In genomic region chr4:152535903-152536544, GRCh38 we compare ENCODE assay signal across 8 cellular contexts. TPM values are rescaled to one million over a fixed set of nuclear protein-coding genes. Genes with fewer than 3 reads are reported as not detected.
DNase-seq lines count a peak whose midpoint lies in the region; ATAC-seq and TF ChIP-seq lines count a peak whose summit lies in the region.

FBXW7 (minus strand) TSS chr4:152536092; CDS start chr4:152411803, 124,289 bp downstream.

- no peak for TF ChIP-seq EP300 in Ishikawa (IDR thresholded peaks at IDR 0.05; ENCODE audit: borderline replicate concordance)

- H3K4me2 ChIP-seq in PC-3 (ENCODE audit: low read length) = peak within 1 kb of the TSS; percentile 92

- peak within 1 kb of the TSS; percentile 90 for H3K27ac ChIP-seq in PC-3 (ENCODE audit: low read length)
- peak within 1 kb of the TSS; percentile 97 to 99 for H3K27ac ChIP-seq in mucosa of rectum (ENCODE audit: low read depth in 2 of 2, low read length in 2 of 2)

- H3K4me1 ChIP-seq in PC-3 (ENCODE audit: insufficient read depth, low read length) (peaks cover 28% of the 10 kb centered on the region), mucosa of rectum (ENCODE audit: control insufficient read depth in 2 of 2, insufficient read depth in 2 of 2, low read length in 2 of 2) (peaks cover 13 to 19% of the 10 kb centered on the region in 2 donors)

- BruUV-seq in PC-3 (replicated peaks; lab: Mats Ljungman, UMichigan) = no TSS peak

- TF ChIP-seq CTCF in PC-3 (conservative IDR thresholded peaks at IDR 0.05; ENCODE audit: low read depth, low read length) (no peak), epithelial cell of proximal tubule (conservative IDR thresholded peaks at IDR 0.05; ENCODE audit: low read depth, low read length) (no peak)

- H3K36me3 ChIP-seq in PC-3 (ENCODE audit: low read depth, low read length) (peaks cover 9% of the 10 kb centered on the region), mucosa of rectum (ENCODE audit: control insufficient read depth in 2 of 2, insufficient read depth in 2 of 2, low read length in 2 of 2) (peaks cover 6 to 9% of the 10 kb centered on the region in 2 donors)

- no peaks in the 10 kb centered on the region for H3K9me2 ChIP-seq in PC-3 (replicated peaks; ENCODE audit: low read length)

- peak within 1 kb of the TSS; percentile 96 for H3K9ac ChIP-seq in PC-3 (ENCODE audit: low read length)
- H3K9ac ChIP-seq in mucosa of rectum (ENCODE audit: low read depth in 1 of 2, low read length in 2 of 2) = peak within 1 kb of the TSS; percentile 86 to 98

- CTCF ChIA-PET in PC-3 (lab: Charles Lee) = interaction anchor here (0.6 kb wide), 1 partner anchor 9 kb away, joined by 7 read pairs; no protein-coding TSS in a partner anchor

- POLR2A ChIA-PET in PC-3 (lab: Charles Lee; ENCODE audit: unreplicated experiment) = interaction anchor here (0.5 kb wide), 1 partner anchor 20 kb away, joined by 3 read pairs; no protein-coding TSS in a partner anchor

- H4K20me1 ChIP-seq in PC-3 (ENCODE audit: low read length) = peaks cover 25% of the 10 kb centered on the region

- TF ChIP-seq RAD21 in Ishikawa (IDR thresholded peaks at IDR 0.05; ENCODE audit: low read depth) = no peak; the same call in 1 of the 2 replicates

- ATAC-seq in GM21576 (IDR thresholded peaks at IDR 0.05; ENCODE audit: unreplicated experiment) (peak; percentile 81), PC-3 (peak; percentile 88)

- H2AFZ ChIP-seq in PC-3 (ENCODE audit: low read length) = peak within 1 kb of the TSS; percentile 98

- H3K9me3 ChIP-seq in PC-3 (ENCODE audit: low read length) (no peaks in the 10 kb centered on the region), mucosa of rectum (ENCODE audit: control insufficient read depth in 2 of 2, low read length in 2 of 2) (no peaks in the 10 kb centered on the region)

- H3K27me3 ChIP-seq in PC-3 (ENCODE audit: low read length) (no peaks in the 10 kb centered on the region), mucosa of rectum (ENCODE audit: control insufficient read depth in 2 of 2, insufficient read depth in 2 of 2, low read length in 2 of 2) (no peaks in the 10 kb centered on the region)

- H3K79me2 ChIP-seq in PC-3 (ENCODE audit: low read length) = peaks cover 83% of the 10 kb centered on the region

- no peaks in the 10 kb centered on the region for H3F3A ChIP-seq in PC-3 (ENCODE audit: low read length, unreplicated experiment)

- peak within 1 kb of the TSS; percentile 99 for H3K4me3 ChIP-seq in PC-3 (ENCODE audit: low read length)
- H3K4me3 ChIP-seq in epithelial cell of proximal tubule (ENCODE audit: low read depth, low read length) = peak within 1 kb of the TSS; percentile 78
- H3K4me3 ChIP-seq in mucosa of rectum (ENCODE audit: low read length in 2 of 2) = peak within 1 kb of the TSS; percentile 87 to 91

- intact Hi-C loops in PC-3 (cut with micrococcal nuclease) = loop anchor here (1.0 to 2.0 kb wide), 2 partner anchors 8 to 105 kb away; no protein-coding TSS in a partner anchor

- DNase-seq in DMS114 treated with DMSO at 0.1 percent for 48 hours (lab: John Stamatoyannopoulos, UW; ENCODE audit: unreplicated experiment) (peak; percentile 89), PC-3 (peak; percentile 98), activated T-cell treated with anti-CD3 and anti-CD28 coated beads for 48 hours (ENCODE audit: low read depth) (peak; percentile 100), epithelial cell of proximal tubule (ENCODE audit: low read depth) (peak; percentile 80)
- peak; percentile 100 for DNase-seq in stimulated activated CD8-positive, alpha-beta memory T cell treated with anti-CD3 and anti-CD28 coated beads, Interleukin-4, amount 100 ng/mL, for 48 hours

TF ChIP-seq in Ishikawa, 13 proteins besides CTCF, POLR2A, EP300 and RAD21:
- 0 out of 2 replicates have a peak, but pooled peaks have one; percentile 31 for TF ChIP-seq FOXM1 (IDR thresholded peaks at IDR 0.05; ENCODE audit: borderline replicate concordance, low read depth)
- 0 out of 2 replicates have a peak, but pooled peaks have one; percentile 44 for TF ChIP-seq EGR1 (IDR thresholded peaks at IDR 0.05)
- TF ChIP-seq ZBTB7A (IDR thresholded peaks at IDR 0.05; ENCODE audit: low read depth) = no peak
- TF ChIP-seq TCF12 (IDR thresholded peaks at IDR 0.05; ENCODE audit: low read depth) = peak; percentile 41; the same call in 1 of the 2 replicates
- TF ChIP-seq YY1 (IDR thresholded peaks at IDR 0.05; ENCODE audit: low read depth) = peak; percentile 52; the same call in 1 of the 2 replicates
- TF ChIP-seq MAX (IDR thresholded peaks at IDR 0.05) = no peak; the same call in 1 of the 2 replicates
- TF ChIP-seq CREB1 (IDR thresholded peaks at IDR 0.05; ENCODE audit: low read depth) = peak; percentile 99
- TF ChIP-seq USF1 (IDR thresholded peaks at IDR 0.05) = peak; percentile 29; the same call in 1 of the 2 replicates
- peak; percentile 27; the same call in 1 of the 2 replicates for TF ChIP-seq NFIC (IDR thresholded peaks at IDR 0.05)
- TF ChIP-seq REST (IDR thresholded peaks at IDR 0.05; ENCODE audit: low read depth) = no peak
- TF ChIP-seq TEAD4 (IDR thresholded peaks at IDR 0.05) = no peak
- TF ChIP-seq CEBPB (IDR thresholded peaks at IDR 0.05) = no peak
- TF ChIP-seq TAF1 (IDR thresholded peaks at IDR 0.05; ENCODE audit: low read depth) = peak; percentile 81

RNA-seq across cellular contexts. Expression of gene FBXW7, which starts in this region (rescaled TPM):
- total RNA-seq in PC-3 (2014; rRNA removed) (17.4 and 24.3 TPM in 2 replicates), epithelial cell of proximal tubule (8.8 and 32.9 TPM in 2 replicates)

Comparison
In these comparisons a context has a peak if more than half of its experiments do, and no peak if none do; other contexts are left out.
1. Peak in every context shown above with its lines: DNase-seq, ATAC-seq, H3K4me3 ChIP-seq and H3K27ac ChIP-seq.